Comparison of ENCODE assay signal across 13 cellular contexts in genomic region chr7:55439627-55440026, GRCh38.
A peak's percentile ranks its signal among the peaks of the same experiment; 100 is the strongest.
DNase-seq lines count a peak whose midpoint lies in the region; ATAC-seq, FAIRE-seq and TF ChIP-seq lines count a peak whose summit lies in the region.
"Had no signal": no experiment of that assay in that cellular context is flagged by ENCODE, and none has a peak within 500 bp of the region (broad histone marks: within the 10 kb centered on the region; RNA-seq: fewer than 3 reads in every experiment).

No MANE protein-coding gene starts in this region.

- H3K4me1 Mint-ChIP-seq in CD4-positive, CD25-positive, alpha-beta regulatory T cell: peaks cover 0 to 59% (median 33%) of the 10 kb centered on the region in 4 donors

- H3K27ac ChIP-seq in CD4-positive, CD25-positive, alpha-beta regulatory T cell (ENCODE audit: insufficient read depth, low read length, poor library complexity, severe bottlenecking): no peak overlapping the region
- H3K27ac ChIP-seq in smooth muscle cell (ENCODE audit: low read depth): no peak overlapping the region
- H3K27ac ChIP-seq: brain microvascular endothelial cell, Peyer's patch had no signal

- no peak for TF ChIP-seq CTCF in smooth muscle cell (IDR thresholded peaks at IDR 0.05; ENCODE audit: borderline replicate concordance, insufficient read depth, poor library complexity, severe bottlenecking)
- no peak for TF ChIP-seq CTCF in D721Med (IDR thresholded peaks at IDR 0.05; ENCODE audit: insufficient read depth, missing control alignments)

- H3K4me2 ChIP-seq in smooth muscle cell: no peak overlapping the region

- peak; percentile 13 to 23 for ATAC-seq in CD4-positive, CD25-positive, alpha-beta regulatory T cell (ENCODE audit: low read depth in 2 of 2)
- peak; percentile 34 for ATAC-seq in left ventricle myocardium superior
- ATAC-seq: K562 had no signal

- H3K27me3 Mint-ChIP-seq in CD4-positive, CD25-positive, alpha-beta regulatory T cell: no peaks in the 10 kb centered on the region
- H3K27me3 Mint-ChIP-seq: activated CD4-positive, alpha-beta memory T cell treated with anti-CD3 and anti-CD28 coated beads for 36 hours had no signal

- H3K4me3 Mint-ChIP-seq in CD4-positive, CD25-positive, alpha-beta regulatory T cell: no peak overlapping the region
- H3K4me3 Mint-ChIP-seq: activated CD4-positive, alpha-beta memory T cell treated with anti-CD3 and anti-CD28 coated beads for 36 hours had no signal

- peak in 1 of 3 donors; percentile 29 for DNase-seq in CD4-positive, CD25-positive, alpha-beta regulatory T cell
- DNase-seq in G401 (ENCODE audit: low spot score) (peak; percentile 38), RPMI7951 (ENCODE audit: low read depth) (peak; percentile 73), left ventricle myocardium superior (no peak), GF-D8 (lab: John Stamatoyannopoulos, UW) (no peak), NCI-H69 (lab: John Stamatoyannopoulos, UW) (no peak), smooth muscle cell (lab: John Stamatoyannopoulos, UW; ENCODE audit: unreplicated experiment) (no peak), D721Med (ENCODE audit: insufficient read length, low spot score) (no peak)
- DNase-seq: activated CD4-positive, alpha-beta memory T cell treated with anti-CD3 and anti-CD28 coated beads for 36 hours; brain microvascular endothelial cell; Peyer's patch; right cardiac atrium had no signal

- H3F3A ChIP-seq in smooth muscle cell (ENCODE audit: low read depth): no peaks in the 10 kb centered on the region

- intact Hi-C loops in left ventricle myocardium superior (cut with micrococcal nuclease): no loop called here

- no peaks in the 10 kb centered on the region for H3K9me3 ChIP-seq in CD4-positive, CD25-positive, alpha-beta regulatory T cell (ENCODE audit: control insufficient read depth in 2 of 2, low read length in 2 of 2)
- no peaks in the 10 kb centered on the region for H3K9me3 ChIP-seq in smooth muscle cell (replicated peaks; ENCODE audit: low read depth)
- H3K9me3 ChIP-seq: Peyer's patch had no signal

- no peaks in the 10 kb centered on the region for H3K36me3 ChIP-seq in CD4-positive, CD25-positive, alpha-beta regulatory T cell (ENCODE audit: control insufficient read depth, insufficient read depth, low read length)
- H3K36me3 ChIP-seq in smooth muscle cell (ENCODE audit: low read depth): no peaks in the 10 kb centered on the region
- H3K36me3 ChIP-seq: brain microvascular endothelial cell, Peyer's patch had no signal

- no peaks in the 10 kb centered on the region for H3K27me3 ChIP-seq in CD4-positive, CD25-positive, alpha-beta regulatory T cell (ENCODE audit: control insufficient read depth, insufficient read depth, low read length)
- H3K27me3 ChIP-seq in smooth muscle cell (ENCODE audit: low read depth): no peaks in the 10 kb centered on the region
- H3K27me3 ChIP-seq: brain microvascular endothelial cell, Peyer's patch had no signal

- no peak overlapping the region for H2AFZ ChIP-seq in smooth muscle cell (ENCODE audit: low read depth)

- H3K4me3 ChIP-seq in CD4-positive, CD25-positive, alpha-beta regulatory T cell (ENCODE audit: low read depth, low read length): no peak overlapping the region
- H3K4me3 ChIP-seq in smooth muscle cell: no peak overlapping the region
- H3K4me3 ChIP-seq: K562, Peyer's patch had no signal

- peaks cover 0 to 2% (median 0%) of the 10 kb centered on the region in 7 donors for H3K9me3 Mint-ChIP-seq in CD4-positive, CD25-positive, alpha-beta regulatory T cell
- H3K9me3 Mint-ChIP-seq: activated CD4-positive, alpha-beta memory T cell treated with anti-CD3 and anti-CD28 coated beads for 36 hours had no signal

- peaks cover 7% of the 10 kb centered on the region for H3K36me3 Mint-ChIP-seq in CD4-positive, CD25-positive, alpha-beta regulatory T cell
- H3K36me3 Mint-ChIP-seq: activated CD4-positive, alpha-beta memory T cell treated with anti-CD3 and anti-CD28 coated beads for 36 hours had no signal

- H3K4me1 ChIP-seq in CD4-positive, CD25-positive, alpha-beta regulatory T cell (ENCODE audit: control insufficient read depth, insufficient read depth, low read length, poor library complexity, severe bottlenecking): peaks cover 9% of the 10 kb centered on the region
- no peaks in the 10 kb centered on the region for H3K4me1 ChIP-seq in smooth muscle cell (ENCODE audit: low read depth)
- H3K4me1 ChIP-seq: Peyer's patch had no signal

- H3K9ac ChIP-seq in smooth muscle cell (ENCODE audit: low read depth): no peak overlapping the region

- no peaks in the 10 kb centered on the region for H3K79me2 ChIP-seq in smooth muscle cell (ENCODE audit: low read depth)

- WGBS in smooth muscle cell (ENCODE audit: low lambda C conversion rate): 91% methylated on average over 10 of the region's 10 CpGs

- no peaks in the 10 kb centered on the region for H4K20me1 ChIP-seq in smooth muscle cell (ENCODE audit: low read depth)

- in situ Hi-C loops in G401 (cut with HindIII; ENCODE audit: low sequenced_read_pairs): no loop called here

- peak overlapping the region; percentile 77 to 92 (median 89) for H3K27ac Mint-ChIP-seq in CD4-positive, CD25-positive, alpha-beta regulatory T cell
- H3K27ac Mint-ChIP-seq: activated CD4-positive, alpha-beta memory T cell treated with anti-CD3 and anti-CD28 coated beads for 36 hours had no signal

- no peak for FAIRE-seq in D721Med (lab: Jason Lieb, UNC)
- FAIRE-seq: K562 had no signal

Comparison
In these comparisons a context has a peak if more than half of its experiments do, and no peak if none do; other contexts are left out.
1. DNase-seq: peak in G401 (single experiment) and RPMI7951 (single experiment); none in left ventricle myocardium superior (single experiment), GF-D8 (single experiment), NCI-H69 (single experiment), smooth muscle cell (single experiment) and D721Med (single experiment).